In genomic region chr5:129767927-129768380, GRCh38 we compare ENCODE assay signal across 8 cellular contexts. TPM values are rescaled to one million over a fixed set of nuclear protein-coding genes. Genes with fewer than 3 reads are reported as not detected.
DNase-seq lines count a peak whose midpoint lies in the region; ATAC-seq and TF ChIP-seq lines count a peak whose summit lies in the region.

No MANE protein-coding gene starts in this region.

- H3K36me3 ChIP-seq in SK-N-MC (ENCODE audit: insufficient read depth, low read length) (no peaks in the 10 kb centered on the region), adipocyte (ENCODE audit: control insufficient read depth, insufficient read depth, low read length, severe bottlenecking) (no peaks in the 10 kb centered on the region)

- H3K9ac ChIP-seq in SK-N-MC (ENCODE audit: insufficient read length) (no peak overlapping the region), adipocyte (ENCODE audit: low read length) (no peak overlapping the region)

- peak; percentile 87 for ATAC-seq in HG02763 (IDR thresholded peaks at IDR 0.05; ENCODE audit: unreplicated experiment)
- ATAC-seq in left cardiac atrium: peak; percentile 95

- H3K4me3 ChIP-seq in SK-N-MC (no peak overlapping the region), adipocyte (ENCODE audit: low read length) (no peak overlapping the region), retinal pigment epithelial cell (ENCODE audit: low read length) (no peak overlapping the region)

- H3K9me3 ChIP-seq in SK-N-MC (ENCODE audit: low read depth, low read length) (no peaks in the 10 kb centered on the region), adipocyte (ENCODE audit: control insufficient read depth, low read length) (no peaks in the 10 kb centered on the region)

- no peaks in the 10 kb centered on the region for H3K27me3 ChIP-seq in adipocyte (replicated peaks; ENCODE audit: control insufficient read depth, insufficient read depth, low read length)

- intact Hi-C loops in left cardiac atrium (cut with DNase I): loop anchor here (2.0 to 10.0 kb wide), 4 partner anchors 367 to 863 kb away; no protein-coding TSS in a partner anchor

- TF ChIP-seq CTCF in retinal pigment epithelial cell (conservative IDR thresholded peaks at IDR 0.05; ENCODE audit: low read depth, low read length): peak; percentile 97

- no peak overlapping the region for H3K27ac ChIP-seq in SK-N-MC

- peak; percentile 18 for DNase-seq in activated gamma-delta T cell treated with Interleukin-2 at 50 U/mL for 16 hours
- DNase-seq in activated gamma-delta T cell (lab: John Stamatoyannopoulos, UW): no peak
- peak; percentile 60 for DNase-seq in NCI-H1092 treated with DMSO at 0.1 percent for 48 hours (lab: John Stamatoyannopoulos, UW)
- peak; percentile 83 for DNase-seq in SK-N-MC (ENCODE audit: low read depth, low spot score)
- DNase-seq in adipocyte (ENCODE audit: low read depth): peak; percentile 97
- peak; percentile 40 for DNase-seq in left cardiac atrium
- peak; percentile 74 for DNase-seq in retinal pigment epithelial cell (ENCODE audit: low read depth)

- no peaks in the 10 kb centered on the region for H3K4me1 ChIP-seq in adipocyte (ENCODE audit: control insufficient read depth, insufficient read depth, low read length)

RNA-seq across cellular contexts. Expression of gene MINAR2, which starts 20.1 kb away (rescaled TPM):
- not detected for total RNA-seq in left cardiac atrium
